In the genomic region with DNA sequence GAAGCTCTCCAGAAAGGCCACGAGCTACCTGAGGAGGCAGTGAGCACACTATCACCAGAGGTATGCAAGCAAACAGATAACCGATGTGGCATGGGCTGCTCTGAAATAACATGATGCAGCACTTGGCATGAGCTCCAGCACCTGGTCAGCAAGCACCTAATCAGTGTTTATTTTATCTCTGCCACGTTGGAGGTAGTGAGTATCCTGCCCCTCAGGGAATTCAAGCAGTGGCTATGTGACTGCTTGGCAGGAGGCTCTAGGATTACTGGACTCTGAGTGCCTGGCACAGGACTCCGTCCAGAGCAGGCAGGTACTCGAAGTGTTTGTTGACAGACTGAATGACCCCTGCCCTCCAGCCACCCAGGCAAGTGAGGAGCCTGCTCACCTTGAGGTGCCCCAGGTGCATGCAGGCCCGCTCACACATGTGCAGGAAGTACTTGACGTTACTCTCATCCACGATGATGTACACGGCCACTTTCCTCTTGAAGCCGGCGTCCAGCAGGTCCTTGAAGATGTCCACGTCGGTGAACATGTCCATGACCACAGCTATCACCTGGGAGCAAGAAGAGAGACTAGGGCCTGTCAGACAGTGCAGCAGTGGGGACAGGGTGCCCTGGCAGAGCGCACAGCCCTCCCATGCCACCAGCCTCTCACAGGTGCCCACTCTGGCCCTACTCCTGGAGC, we compare ENCODE assay signal across 30 cellular contexts. TPM values are rescaled to one million over a fixed set of nuclear protein-coding genes. Genes with fewer than 3 reads are reported as not detected.
A peak's percentile ranks its signal among the peaks of the same experiment; 100 is the strongest.
DNase-seq lines count a peak whose midpoint lies in the region; ATAC-seq and TF ChIP-seq lines count a peak whose summit lies in the region.
"Had no signal": no experiment of that assay in that cellular context is flagged by ENCODE, and none has a peak within 500 bp of the region (broad histone marks: within the 10 kb centered on the region; RNA-seq: fewer than 3 reads in every experiment).

No MANE protein-coding gene starts in this region.

- H3K9me3 ChIP-seq in Caco-2: no peaks in the 10 kb centered on the region
- H3K9me3 ChIP-seq in Loucy (ENCODE audit: insufficient read depth, low read depth, low read length): no peaks in the 10 kb centered on the region
- no peaks in the 10 kb centered on the region for H3K9me3 ChIP-seq in esophagus squamous epithelium
- H3K9me3 ChIP-seq in neuronal stem cell (replicated peaks in 1 of 2; ENCODE audit: control insufficient read depth in 2 of 2, insufficient read depth in 1 of 2, low read depth in 1 of 2, low read length in 2 of 2): no peaks in the 10 kb centered on the region
- no peaks in the 10 kb centered on the region for H3K9me3 ChIP-seq in thyroid gland
- H3K9me3 ChIP-seq: neutrophil, upper lobe of left lung had no signal

- TF ChIP-seq CTCF in Caco-2 (IDR thresholded peaks at IDR 0.05; ENCODE audit: insufficient read depth in 1 of 2, low read depth in 1 of 2, low read length in 1 of 2, severe bottlenecking in 1 of 2, unreplicated experiment in 1 of 2) (no peak), Loucy (conservative IDR thresholded peaks at IDR 0.05; ENCODE audit: low read length) (no peak), esophagus squamous epithelium (IDR thresholded peaks at IDR 0.05) (no peak), thyroid gland (IDR thresholded peaks at IDR 0.05) (no peak)

- no peak overlapping the region for H2AK5ac ChIP-seq in neuronal stem cell (ENCODE audit: low read depth, low read length)

- peak overlapping the region; percentile 19 for H2BK5ac ChIP-seq in neuronal stem cell (ENCODE audit: low read length)

- H3K14ac ChIP-seq in neuronal stem cell (ENCODE audit: low read length): peak overlapping the region; percentile 57

- H4K8ac ChIP-seq in neuronal stem cell (ENCODE audit: low read depth, low read length): no peak overlapping the region

- ATAC-seq in GM21717 (IDR thresholded peaks at IDR 0.05; ENCODE audit: unreplicated experiment): no peak
- ATAC-seq: activated T-cell treated with anti-CD3 and anti-CD28 coated beads, Interleukin-2, amount 50 U/mL, for 72 hours had no signal

- no peak overlapping the region for H3K18ac ChIP-seq in neuronal stem cell (ENCODE audit: low read length)

- H3K27ac ChIP-seq in esophagus squamous epithelium: peak overlapping the region; percentile 3 to 84 (median 48)
- no peak overlapping the region for H3K27ac ChIP-seq in neuronal stem cell (replicated peaks; ENCODE audit: low read length)
- H3K27ac ChIP-seq in thyroid gland: no peak overlapping the region
- H3K27ac ChIP-seq: neutrophil, PC-9, upper lobe of left lung had no signal

- H3K4me3 Mint-ChIP-seq in Caco-2 (ENCODE audit: unreplicated experiment): no peak overlapping the region
- H3K4me3 Mint-ChIP-seq: activated CD4-positive, alpha-beta T cell treated with anti-CD3 and anti-CD28 coated beads, Interleukin-2, amount 10 ng/mL, durations not matched to agents 7 days and 5 days; activated T-cell treated with anti-CD3 and anti-CD28 coated beads, Interleukin-2, amount 50 U/mL, for 72 hours; brain had no signal

- intact Hi-C loops in Caco-2 (cut with micrococcal nuclease; ENCODE audit: unreplicated experiment): loop anchor here (1.0 to 2.0 kb wide), 2 partner anchors 16 to 27 kb away; partner anchors contain the start of gene FAM83G
- intact Hi-C loops in esophagus squamous epithelium (cut with DNase I): no loop called here
- intact Hi-C loops in thyroid gland (cut with DNase I): no loop called here

- H3K79me1 ChIP-seq in neuronal stem cell (ENCODE audit: low read depth, low read length): peaks cover 21% of the 10 kb centered on the region

- H3K36me3 Mint-ChIP-seq in Caco-2 (ENCODE audit: insufficient read depth, unreplicated experiment): peaks cover 28% of the 10 kb centered on the region
- H3K36me3 Mint-ChIP-seq: brain had no signal

- H3K27me3 ChIP-seq in Caco-2 (replicated peaks; ENCODE audit: control insufficient read depth, insufficient read depth, low read length) (no peaks in the 10 kb centered on the region), Loucy (ENCODE audit: insufficient read depth, low read length, poor library complexity, severe bottlenecking) (peaks cover 8% of the 10 kb centered on the region), esophagus squamous epithelium (no peaks in the 10 kb centered on the region), neuronal stem cell (ENCODE audit: control insufficient read depth in 3 of 3, insufficient read depth in 3 of 3, low read depth in 1 of 3, low read length in 3 of 3) (peaks cover 0 to 10% (median 0%) of the 10 kb centered on the region in 3 experiments), thyroid gland (no peaks in the 10 kb centered on the region)
- H3K27me3 ChIP-seq: upper lobe of left lung had no signal

- H3K9me3 Mint-ChIP-seq in Caco-2 (ENCODE audit: unreplicated experiment): no peaks in the 10 kb centered on the region
- H3K9me3 Mint-ChIP-seq: activated CD4-positive, alpha-beta T cell treated with anti-CD3 and anti-CD28 coated beads, Interleukin-2, amount 10 ng/mL, durations not matched to agents 7 days and 5 days; activated T-cell treated with anti-CD3 and anti-CD28 coated beads, Interleukin-2, amount 50 U/mL, for 72 hours; brain had no signal

- DNase-seq in Caco-2: no peak
- DNase-seq in esophagus squamous epithelium (lab: John Stamatoyannopoulos, UW): no peak
- DNase-seq in neuronal stem cell (ENCODE audit: low spot score): no peak
- DNase-seq in thyroid gland: no peak
- DNase-seq in GOT3 (lab: John Stamatoyannopoulos, UW): no peak
- DNase-seq: activated CD4-positive, alpha-beta T cell treated with anti-CD3 and anti-CD28 coated beads, Interleukin-2, amount 10 ng/mL, durations not matched to agents 7 days and 5 days; activated naive CD4-positive, alpha-beta T cell; activated T-cell treated with anti-CD3 and anti-CD28 coated beads, Interleukin-2, amount 50 U/mL, for 72 hours; C1 segment of cervical spinal cord; glutamatergic neuron; Karpas-422; mesenchymal stem cell; MV-4-11; NCI-H1436 treated with DMSO at 0.1 percent for 48 hours; NCI-H510A; NK-92 treated with Interleukin-12 subunit alpha and Interleukin-12 subunit beta, amount 100 ng/mL, for 24 hours; PC-9; SIG-M5; SW 1271; T1000 had no signal

- no peak overlapping the region for H2BK12ac ChIP-seq in neuronal stem cell (ENCODE audit: low read length)

- H4K91ac ChIP-seq in neuronal stem cell (ENCODE audit: low read depth, low read length, poor library complexity): no peak overlapping the region

- no peaks in the 10 kb centered on the region for H3K27me3 Mint-ChIP-seq in Caco-2 (ENCODE audit: insufficient read depth, unreplicated experiment)
- H3K27me3 Mint-ChIP-seq: activated CD4-positive, alpha-beta T cell treated with anti-CD3 and anti-CD28 coated beads, Interleukin-2, amount 10 ng/mL, durations not matched to agents 7 days and 5 days; brain; progenitor cell of endocrine pancreas had no signal

- BruUV-seq in Caco-2 (replicated peaks; lab: Mats Ljungman, UMichigan): no TSS peak

- H3K4me1 Mint-ChIP-seq in Caco-2 (ENCODE audit: low read depth, unreplicated experiment): peaks cover 16% of the 10 kb centered on the region
- H3K4me1 Mint-ChIP-seq: brain had no signal

- no peaks in the 10 kb centered on the region for H3K9me2 ChIP-seq in Loucy (replicated peaks; ENCODE audit: low read depth, low read length)

- no peak overlapping the region for H3K23ac ChIP-seq in neuronal stem cell (ENCODE audit: low read depth, low read length, poor library complexity)

- peak overlapping the region; percentile 46 for H3K9ac ChIP-seq in Loucy (ENCODE audit: low read depth, low read length, poor library complexity, severe bottlenecking)
- H3K9ac ChIP-seq in neuronal stem cell (ENCODE audit: low read depth, low read length, poor library complexity): no peak overlapping the region

- H3K4me3 ChIP-seq in Caco-2 (ENCODE audit: low read depth, low read length): no peak overlapping the region
- H3K4me3 ChIP-seq in Loucy (ENCODE audit: low read length, poor library complexity, severe bottlenecking): no peak overlapping the region
- no peak overlapping the region for H3K4me3 ChIP-seq in esophagus squamous epithelium
- no peak overlapping the region for H3K4me3 ChIP-seq in neuronal stem cell (ENCODE audit: low read length in 2 of 2)
- H3K4me3 ChIP-seq in thyroid gland (replicated peaks in 1 of 3): no peak overlapping the region
- H3K4me3 ChIP-seq: PC-9, skin epidermis, upper lobe of left lung had no signal

- H2BK15ac ChIP-seq in neuronal stem cell (ENCODE audit: low read length): no peak overlapping the region

- TF ChIP-seq POLR2A in esophagus squamous epithelium (IDR thresholded peaks at IDR 0.05) (no peak), thyroid gland (IDR thresholded peaks at IDR 0.05) (no peak)

- H3K36me3 ChIP-seq in Caco-2 (ENCODE audit: control insufficient read depth, insufficient read depth, low read length) (peaks cover 2% of the 10 kb centered on the region; the same call in 1 of the 2 replicates), Loucy (ENCODE audit: insufficient read depth, low read length) (no peaks in the 10 kb centered on the region), esophagus squamous epithelium (peaks cover 0 to 58% (median 3%) of the 10 kb centered on the region in 3 donors), neuronal stem cell (replicated peaks in 1 of 2; ENCODE audit: control insufficient read depth in 2 of 2, insufficient read depth in 2 of 2, low read length in 2 of 2) (peaks cover 0 to 16% of the 10 kb centered on the region in 2 donors), thyroid gland (no peaks in the 10 kb centered on the region)
- H3K36me3 ChIP-seq: upper lobe of left lung had no signal

- H3K4me1 ChIP-seq in Caco-2 (peaks cover 37% of the 10 kb centered on the region), Loucy (ENCODE audit: insufficient read depth, low read length, poor library complexity, severe bottlenecking) (peaks cover 62% of the 10 kb centered on the region), esophagus squamous epithelium (peaks cover 57 to 100% (median 93%) of the 10 kb centered on the region in 3 donors), neuronal stem cell (ENCODE audit: control insufficient read depth in 2 of 2, insufficient read depth in 1 of 2, low read depth in 1 of 2, low read length in 2 of 2) (no peaks in the 10 kb centered on the region), thyroid gland (peaks cover 0 to 9% of the 10 kb centered on the region in 2 donors)

- CTCF ChIA-PET in Caco-2 (lab: Charles Lee): interaction anchor here (0.6 to 1.6 kb wide), 3 partner anchors 25 to 37 kb away, joined by 3 to 11 read pairs (median 3); no protein-coding TSS in a partner anchor

- WGBS in esophagus squamous epithelium, 2 donors: 46 to 72% methylated on average over 2 to 11 of the region's 14 CpGs
- no CpG with 5 or more reads among the region's 14 CpGs for WGBS in neuronal stem cell (ENCODE audit: extremely low coverage in 2 of 2, insufficient read length in 2 of 2, insufficient replicate concordance in 1 of 2), 2 donors
- WGBS in thyroid gland, 2 donors: 67 to 68% methylated on average over 11 to 14 of the region's 14 CpGs

- H3F3A ChIP-seq in Loucy (ENCODE audit: low read depth): no peaks in the 10 kb centered on the region

- H3K79me2 ChIP-seq in Loucy (ENCODE audit: insufficient read depth, low read length): no peaks in the 10 kb centered on the region

- H2BK120ac ChIP-seq in neuronal stem cell (ENCODE audit: low read depth, low read length): no peak overlapping the region

- POLR2A ChIA-PET in Caco-2 (lab: Charles Lee): no interaction called here

- no peak overlapping the region for H3K4ac ChIP-seq in neuronal stem cell (ENCODE audit: low read length)

- H2AFZ ChIP-seq in Loucy (ENCODE audit: low read length) (no peak overlapping the region), neuronal stem cell (ENCODE audit: low read length) (no peak overlapping the region)
- H2AFZ ChIP-seq: PC-9 had no signal

- H4K20me1 ChIP-seq in Loucy (ENCODE audit: insufficient read depth, low read length, poor library complexity, severe bottlenecking): no peaks in the 10 kb centered on the region

- H3K27ac Mint-ChIP-seq in Caco-2 (ENCODE audit: unreplicated experiment): peak overlapping the region; percentile 80
- H3K27ac Mint-ChIP-seq: activated CD4-positive, alpha-beta T cell treated with anti-CD3 and anti-CD28 coated beads, Interleukin-2, amount 10 ng/mL, durations not matched to agents 7 days and 5 days; activated T-cell treated with anti-CD3 and anti-CD28 coated beads, Interleukin-2, amount 50 U/mL, for 72 hours; progenitor cell of endocrine pancreas had no signal

- H3K4me2 ChIP-seq in Loucy (ENCODE audit: low read depth, low read length, poor library complexity, severe bottlenecking) (no peak overlapping the region), neuronal stem cell (ENCODE audit: insufficient read depth, low read length, poor library complexity, severe bottlenecking) (no peak overlapping the region)
- H3K4me2 ChIP-seq: PC-9 had no signal

RNA-seq across cellular contexts. Expression of gene FAM83G, which starts 16.6 kb away (rescaled TPM):
- total RNA-seq in Caco-2 (2022): 24.3 and 28.1 TPM in 2 replicates
- total RNA-seq in esophagus squamous epithelium: 100 to 1,000 TPM in 1 of 4 donors, 10 to 100 TPM in 3; 44.3 to 157 (median 71.3) TPM
- 9.5 TPM for polyA plus RNA-seq in neuronal stem cell (2013, experiment 1 of 2)
- 9.7 TPM for polyA plus RNA-seq in neuronal stem cell (2013, experiment 2 of 2)
- total RNA-seq in thyroid gland: 10 to 100 TPM; 11.9 to 21.3 (median 13.9) TPM

RNA-seq across cellular contexts. Expression of gene SLC5A10, which starts 36.0 kb away (rescaled TPM):
- total RNA-seq in Caco-2 (2022): 0.19 and 0.27 TPM in 2 replicates
- total RNA-seq in esophagus squamous epithelium: under 1 TPM in 3 of 4 donors, not detected in 1; 0.40 to 0.76 (median 0.53) TPM
- polyA plus RNA-seq in neuronal stem cell (2013, experiment 1 of 2): under 0.01 TPM
- polyA plus RNA-seq in neuronal stem cell (2013, experiment 2 of 2): not detected
- total RNA-seq in thyroid gland: not detected
- total RNA-seq: activated CD4-positive, alpha-beta T cell treated with anti-CD3 and anti-CD28 coated beads, Interleukin-2, amount 10 ng/mL, durations not matched to agents 7 days and 5 days; activated T-cell treated with anti-CD3 and anti-CD28 coated beads, Interleukin-2, amount 50 U/mL, for 72 hours; Calu3; kidney epithelial cell; myocyte; progenitor cell of endocrine pancreas; upper lobe of left lung had no signal

RNA-seq across cellular contexts. Expression of gene GRAP, which starts 58.8 kb away (rescaled TPM):
- 0.50 TPM in 1 of 2 replicates, not detected in the other for total RNA-seq in Caco-2 (2022)
- total RNA-seq in esophagus squamous epithelium: 1 to 10 TPM; 1.0 to 4.2 (median 1.7) TPM
- polyA plus RNA-seq in neuronal stem cell (2013, experiment 1 of 2): 0.08 TPM
- polyA plus RNA-seq in neuronal stem cell (2013, experiment 2 of 2): 0.11 TPM
- 10 to 100 TPM in 2 of 4 donors, 1 to 10 TPM in 2; 5.5 to 19.8 (median 10.5) TPM for total RNA-seq in thyroid gland
- total RNA-seq: Calu3, myocyte, progenitor cell of endocrine pancreas had no signal

Comparison
In these comparisons a context has a peak if more than half of its experiments do, and no peak if none do; other contexts are left out.
1. H3K27ac ChIP-seq: peak in esophagus squamous epithelium (4 of 4); none in neuronal stem cell (single experiment) and thyroid gland (0 of 3).